1 cellular context compared by ENCODE assay signal in the genomic region with DNA sequence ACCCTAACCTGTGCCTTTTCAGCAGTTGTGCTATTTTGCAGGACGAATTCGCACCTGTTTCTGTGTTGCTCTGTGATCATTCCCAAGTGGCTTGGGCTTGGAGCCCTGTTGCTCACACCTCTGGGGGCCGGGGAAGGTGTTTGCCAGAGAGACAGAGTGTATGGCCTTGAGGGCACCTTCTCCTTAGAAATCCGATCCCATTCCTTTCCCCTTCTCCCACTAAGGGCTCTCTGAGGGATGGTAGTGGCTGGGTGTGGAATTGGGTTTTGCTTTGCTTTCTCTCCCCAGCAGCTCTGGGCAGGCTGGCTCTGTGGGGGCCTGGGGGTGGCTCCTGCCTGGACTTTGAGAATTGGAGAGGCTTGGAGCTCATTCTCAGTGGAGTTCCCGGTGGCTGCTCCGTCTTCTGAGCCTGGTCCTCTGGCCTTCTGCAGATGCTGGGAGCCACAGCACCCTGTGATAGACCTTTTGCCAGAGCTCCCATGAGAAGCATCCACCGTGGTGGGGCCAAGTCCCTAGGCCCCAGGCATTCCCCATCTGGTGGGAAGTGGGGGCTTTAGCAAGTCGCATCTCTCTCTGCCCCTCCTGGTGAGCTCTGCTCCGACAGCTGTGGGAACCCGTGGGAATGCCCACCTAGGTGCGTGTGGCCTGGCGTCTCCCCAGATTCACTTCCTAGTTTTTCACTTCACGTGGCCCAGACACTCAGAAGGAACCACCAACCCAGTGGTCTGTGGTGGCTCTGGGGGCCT.
TF ChIP-seq lines count a peak whose summit lies in the region.

No MANE protein-coding gene starts in this region.

TF ChIP-seq in GM23338, 12 proteins besides CTCF, POLR2A, EP300 and RAD21 (continued from another document):
- TF ChIP-seq, protein P1, sequence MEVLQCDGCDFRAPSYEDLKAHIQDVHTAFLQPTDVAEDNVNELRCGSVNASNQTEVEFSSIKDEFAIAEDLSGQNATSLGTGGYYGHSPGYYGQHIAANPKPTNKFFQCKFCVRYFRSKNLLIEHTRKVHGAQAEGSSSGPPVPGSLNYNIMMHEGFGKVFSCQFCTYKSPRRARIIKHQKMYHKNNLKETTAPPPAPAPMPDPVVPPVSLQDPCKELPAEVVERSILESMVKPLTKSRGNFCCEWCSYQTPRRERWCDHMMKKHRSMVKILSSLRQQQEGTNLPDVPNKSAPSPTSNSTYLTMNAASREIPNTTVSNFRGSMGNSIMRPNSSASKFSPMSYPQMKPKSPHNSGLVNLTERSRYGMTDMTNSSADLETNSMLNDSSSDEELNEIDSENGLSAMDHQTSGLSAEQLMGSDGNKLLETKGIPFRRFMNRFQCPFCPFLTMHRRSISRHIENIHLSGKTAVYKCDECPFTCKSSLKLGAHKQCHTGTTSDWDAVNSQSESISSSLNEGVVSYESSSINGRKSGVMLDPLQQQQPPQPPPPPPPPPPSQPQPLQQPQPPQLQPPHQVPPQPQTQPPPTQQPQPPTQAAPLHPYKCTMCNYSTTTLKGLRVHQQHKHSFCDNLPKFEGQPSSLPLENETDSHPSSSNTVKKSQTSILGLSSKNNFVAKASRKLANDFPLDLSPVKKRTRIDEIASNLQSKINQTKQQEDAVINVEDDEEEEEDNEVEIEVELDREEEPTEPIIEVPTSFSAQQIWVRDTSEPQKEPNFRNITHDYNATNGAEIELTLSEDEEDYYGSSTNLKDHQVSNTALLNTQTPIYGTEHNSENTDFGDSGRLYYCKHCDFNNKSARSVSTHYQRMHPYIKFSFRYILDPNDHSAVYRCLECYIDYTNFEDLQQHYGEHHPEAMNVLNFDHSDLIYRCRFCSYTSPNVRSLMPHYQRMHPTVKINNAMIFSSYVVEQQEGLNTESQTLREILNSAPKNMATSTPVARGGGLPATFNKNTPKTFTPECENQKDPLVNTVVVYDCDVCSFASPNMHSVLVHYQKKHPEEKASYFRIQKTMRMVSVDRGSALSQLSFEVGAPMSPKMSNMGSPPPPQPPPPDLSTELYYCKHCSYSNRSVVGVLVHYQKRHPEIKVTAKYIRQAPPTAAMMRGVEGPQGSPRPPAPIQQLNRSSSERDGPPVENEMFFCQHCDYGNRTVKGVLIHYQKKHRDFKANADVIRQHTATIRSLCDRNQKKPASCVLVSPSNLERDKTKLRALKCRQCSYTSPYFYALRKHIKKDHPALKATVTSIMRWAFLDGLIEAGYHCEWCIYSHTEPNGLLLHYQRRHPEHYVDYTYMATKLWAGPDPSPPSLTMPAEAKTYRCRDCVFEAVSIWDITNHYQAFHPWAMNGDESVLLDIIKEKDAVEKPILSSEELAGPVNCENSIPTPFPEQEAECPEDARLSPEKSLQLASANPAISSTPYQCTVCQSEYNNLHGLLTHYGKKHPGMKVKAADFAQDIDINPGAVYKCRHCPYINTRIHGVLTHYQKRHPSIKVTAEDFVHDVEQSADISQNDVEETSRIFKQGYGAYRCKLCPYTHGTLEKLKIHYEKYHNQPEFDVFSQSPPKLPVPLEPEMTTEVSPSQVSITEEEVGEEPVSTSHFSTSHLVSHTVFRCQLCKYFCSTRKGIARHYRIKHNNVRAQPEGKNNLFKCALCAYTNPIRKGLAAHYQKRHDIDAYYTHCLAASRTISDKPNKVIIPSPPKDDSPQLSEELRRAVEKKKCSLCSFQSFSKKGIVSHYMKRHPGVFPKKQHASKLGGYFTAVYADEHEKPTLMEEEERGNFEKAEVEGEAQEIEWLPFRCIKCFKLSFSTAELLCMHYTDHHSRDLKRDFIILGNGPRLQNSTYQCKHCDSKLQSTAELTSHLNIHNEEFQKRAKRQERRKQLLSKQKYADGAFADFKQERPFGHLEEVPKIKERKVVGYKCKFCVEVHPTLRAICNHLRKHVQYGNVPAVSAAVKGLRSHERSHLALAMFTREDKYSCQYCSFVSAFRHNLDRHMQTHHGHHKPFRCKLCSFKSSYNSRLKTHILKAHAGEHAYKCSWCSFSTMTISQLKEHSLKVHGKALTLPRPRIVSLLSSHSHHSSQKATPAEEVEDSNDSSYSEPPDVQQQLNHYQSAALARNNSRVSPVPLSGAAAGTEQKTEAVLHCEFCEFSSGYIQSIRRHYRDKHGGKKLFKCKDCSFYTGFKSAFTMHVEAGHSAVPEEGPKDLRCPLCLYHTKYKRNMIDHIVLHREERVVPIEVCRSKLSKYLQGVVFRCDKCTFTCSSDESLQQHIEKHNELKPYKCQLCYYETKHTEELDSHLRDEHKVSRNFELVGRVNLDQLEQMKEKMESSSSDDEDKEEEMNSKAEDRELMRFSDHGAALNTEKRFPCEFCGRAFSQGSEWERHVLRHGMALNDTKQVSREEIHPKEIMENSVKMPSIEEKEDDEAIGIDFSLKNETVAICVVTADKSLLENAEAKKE (CRISPR knock-in tag; IDR thresholded peaks at IDR 0.05) = no peak
- TF ChIP-seq JUNB (IDR thresholded peaks at IDR 0.05; ENCODE audit: unreplicated experiment) (no peak), POLR2AphosphoS5 (IDR thresholded peaks at IDR 0.05; ENCODE audit: low read depth) (no peak)
